ENCODE assay signal across 2 cellular contexts in genomic region chr2:134145519-134145918, GRCh38.
TF ChIP-seq lines count a peak whose summit lies in the region.

No MANE protein-coding gene starts in this region.

TF ChIP-seq in IMR-90, 13 proteins besides CTCF, POLR2A, EP300 and RAD21:
- TF ChIP-seq CHD1 (IDR thresholded peaks at IDR 0.05; ENCODE audit: low read depth, low read length) = no peak
- TF ChIP-seq, protein P1, sequence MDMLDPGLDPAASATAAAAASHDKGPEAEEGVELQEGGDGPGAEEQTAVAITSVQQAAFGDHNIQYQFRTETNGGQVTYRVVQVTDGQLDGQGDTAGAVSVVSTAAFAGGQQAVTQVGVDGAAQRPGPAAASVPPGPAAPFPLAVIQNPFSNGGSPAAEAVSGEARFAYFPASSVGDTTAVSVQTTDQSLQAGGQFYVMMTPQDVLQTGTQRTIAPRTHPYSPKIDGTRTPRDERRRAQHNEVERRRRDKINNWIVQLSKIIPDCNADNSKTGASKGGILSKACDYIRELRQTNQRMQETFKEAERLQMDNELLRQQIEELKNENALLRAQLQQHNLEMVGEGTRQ (IDR thresholded peaks at IDR 0.05; ENCODE audit: low read depth, low read length) = no peak
- no peak for TF ChIP-seq SMC3 (IDR thresholded peaks at IDR 0.05; ENCODE audit: low read depth, low read length)
- no peak for TF ChIP-seq BHLHE40 (IDR thresholded peaks at IDR 0.05; ENCODE audit: low read depth, low read length)
- TF ChIP-seq CEBPB (IDR thresholded peaks at IDR 0.05; ENCODE audit: low read depth, low read length) = no peak
- no peak for TF ChIP-seq MAFK (IDR thresholded peaks at IDR 0.05; ENCODE audit: low read depth, low read length)
- no peak for TF ChIP-seq MXI1 (IDR thresholded peaks at IDR 0.05; ENCODE audit: borderline replicate concordance, low read depth, low read length)
- TF ChIP-seq RFX5 (IDR thresholded peaks at IDR 0.05; ENCODE audit: low read depth, low read length) = no peak
- TF ChIP-seq FOS (IDR thresholded peaks at IDR 0.05; ENCODE audit: low read depth, low read length) = no peak
- no peak for TF ChIP-seq NFE2L2 (IDR thresholded peaks at IDR 0.05; ENCODE audit: low read depth, low read length)
- no peak for TF ChIP-seq RCOR1 (IDR thresholded peaks at IDR 0.05; ENCODE audit: insufficient replicate concordance, low read length)
- TF ChIP-seq, protein P2, sequence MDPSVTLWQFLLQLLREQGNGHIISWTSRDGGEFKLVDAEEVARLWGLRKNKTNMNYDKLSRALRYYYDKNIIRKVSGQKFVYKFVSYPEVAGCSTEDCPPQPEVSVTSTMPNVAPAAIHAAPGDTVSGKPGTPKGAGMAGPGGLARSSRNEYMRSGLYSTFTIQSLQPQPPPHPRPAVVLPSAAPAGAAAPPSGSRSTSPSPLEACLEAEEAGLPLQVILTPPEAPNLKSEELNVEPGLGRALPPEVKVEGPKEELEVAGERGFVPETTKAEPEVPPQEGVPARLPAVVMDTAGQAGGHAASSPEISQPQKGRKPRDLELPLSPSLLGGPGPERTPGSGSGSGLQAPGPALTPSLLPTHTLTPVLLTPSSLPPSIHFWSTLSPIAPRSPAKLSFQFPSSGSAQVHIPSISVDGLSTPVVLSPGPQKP (IDR thresholded peaks at IDR 0.05; ENCODE audit: borderline replicate concordance, low read depth, low read length) = no peak
- TF ChIP-seq MAZ (IDR thresholded peaks at IDR 0.05; ENCODE audit: borderline replicate concordance, low read depth, low read length) = no peak

TF ChIP-seq in GM12878, 131 proteins besides CTCF, POLR2A, EP300 and RAD21:
- TF ChIP-seq, protein P3, sequence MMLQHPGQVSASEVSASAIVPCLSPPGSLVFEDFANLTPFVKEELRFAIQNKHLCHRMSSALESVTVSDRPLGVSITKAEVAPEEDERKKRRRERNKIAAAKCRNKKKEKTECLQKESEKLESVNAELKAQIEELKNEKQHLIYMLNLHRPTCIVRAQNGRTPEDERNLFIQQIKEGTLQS (IDR thresholded peaks at IDR 0.05; ENCODE audit: borderline replicate concordance, extremely low read depth, low read depth, low read length) = no peak
- TF ChIP-seq FOXM1 (IDR thresholded peaks at IDR 0.05; ENCODE audit: low read depth, low read length) (no peak), CHD1 (IDR thresholded peaks at IDR 0.05; ENCODE audit: low read depth, low read length) (no peak), IKZF2 (IDR thresholded peaks at IDR 0.05) (no peak), STAT3 (IDR thresholded peaks at IDR 0.05; ENCODE audit: low read depth, low read length) (no peak), CREM (IDR thresholded peaks at IDR 0.05; ENCODE audit: low read depth) (no peak), CREB1 (IDR thresholded peaks at IDR 0.05; ENCODE audit: low read depth) (no peak), POU2F2 (IDR thresholded peaks at IDR 0.05; ENCODE audit: borderline replicate concordance, low read depth, low read length) (no peak), CEBPB (IDR thresholded peaks at IDR 0.05; ENCODE audit: borderline replicate concordance in 1 of 2, low read depth in 2 of 2, low read length in 2 of 2) (no peak), SMARCA5 (IDR thresholded peaks at IDR 0.05) (no peak), RCOR1 (conservative IDR thresholded peaks at IDR 0.05; ENCODE audit: low read depth, low read length) (no peak), FOXK2 (IDR thresholded peaks at IDR 0.05) (no peak), MAX (IDR thresholded peaks at IDR 0.05; ENCODE audit: low read depth, low read length) (no peak), SUPT20H (IDR thresholded peaks at IDR 0.05; ENCODE audit: borderline replicate concordance, control insufficient read depth, low read depth, low read length) (no peak), BRCA1 (IDR thresholded peaks at IDR 0.05; ENCODE audit: low read depth, low read length) (no peak)
- TF ChIP-seq, protein P4, sequence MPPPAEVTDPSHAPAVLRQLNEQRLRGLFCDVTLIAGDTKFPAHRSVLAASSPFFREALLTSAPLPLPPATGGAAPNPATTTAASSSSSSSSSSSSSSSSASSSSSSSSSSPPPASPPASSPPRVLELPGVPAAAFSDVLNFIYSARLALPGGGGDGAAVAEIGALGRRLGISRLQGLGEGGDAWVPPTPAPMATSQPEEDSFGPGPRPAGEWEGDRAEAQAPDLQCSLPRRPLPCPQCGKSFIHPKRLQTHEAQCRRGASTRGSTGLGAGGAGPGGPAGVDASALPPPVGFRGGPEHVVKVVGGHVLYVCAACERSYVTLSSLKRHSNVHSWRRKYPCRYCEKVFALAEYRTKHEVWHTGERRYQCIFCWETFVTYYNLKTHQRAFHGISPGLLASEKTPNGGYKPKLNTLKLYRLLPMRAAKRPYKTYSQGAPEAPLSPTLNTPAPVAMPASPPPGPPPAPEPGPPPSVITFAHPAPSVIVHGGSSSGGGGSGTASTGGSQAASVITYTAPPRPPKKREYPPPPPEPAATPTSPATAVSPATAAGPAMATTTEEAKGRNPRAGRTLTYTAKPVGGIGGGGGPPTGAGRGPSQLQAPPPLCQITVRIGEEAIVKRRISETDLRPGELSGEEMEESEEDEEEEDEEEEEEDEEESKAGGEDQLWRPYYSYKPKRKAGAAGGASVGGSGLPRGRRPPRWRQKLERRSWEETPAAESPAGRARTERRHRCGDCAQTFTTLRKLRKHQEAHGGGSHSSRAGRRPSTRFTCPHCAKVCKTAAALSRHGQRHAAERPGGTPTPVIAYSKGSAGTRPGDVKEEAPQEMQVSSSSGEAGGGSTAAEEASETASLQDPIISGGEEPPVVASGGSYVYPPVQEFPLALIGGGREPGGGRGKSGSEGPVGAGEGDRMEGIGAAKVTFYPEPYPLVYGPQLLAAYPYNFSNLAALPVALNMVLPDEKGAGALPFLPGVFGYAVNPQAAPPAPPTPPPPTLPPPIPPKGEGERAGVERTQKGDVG (CRISPR knock-in tag; IDR thresholded peaks at IDR 0.05) = no peak
- TF ChIP-seq, protein P5, sequence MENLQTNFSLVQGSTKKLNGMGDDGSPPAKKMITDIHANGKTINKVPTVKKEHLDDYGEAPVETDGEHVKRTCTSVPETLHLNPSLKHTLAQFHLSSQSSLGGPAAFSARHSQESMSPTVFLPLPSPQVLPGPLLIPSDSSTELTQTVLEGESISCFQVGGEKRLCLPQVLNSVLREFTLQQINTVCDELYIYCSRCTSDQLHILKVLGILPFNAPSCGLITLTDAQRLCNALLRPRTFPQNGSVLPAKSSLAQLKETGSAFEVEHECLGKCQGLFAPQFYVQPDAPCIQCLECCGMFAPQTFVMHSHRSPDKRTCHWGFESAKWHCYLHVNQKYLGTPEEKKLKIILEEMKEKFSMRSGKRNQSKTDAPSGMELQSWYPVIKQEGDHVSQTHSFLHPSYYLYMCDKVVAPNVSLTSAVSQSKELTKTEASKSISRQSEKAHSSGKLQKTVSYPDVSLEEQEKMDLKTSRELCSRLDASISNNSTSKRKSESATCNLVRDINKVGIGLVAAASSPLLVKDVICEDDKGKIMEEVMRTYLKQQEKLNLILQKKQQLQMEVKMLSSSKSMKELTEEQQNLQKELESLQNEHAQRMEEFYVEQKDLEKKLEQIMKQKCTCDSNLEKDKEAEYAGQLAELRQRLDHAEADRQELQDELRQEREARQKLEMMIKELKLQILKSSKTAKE (IDR thresholded peaks at IDR 0.05; ENCODE audit: low read depth, poor library complexity, severe bottlenecking) = no peak
TF ChIP-seq in GM12878: peak in this region for 0.
